19 cellular contexts compared by ENCODE assay signal in genomic region chr13:105220063-105220462, GRCh38.
"Had no signal": no experiment of that assay in that cellular context is flagged by ENCODE, and none has a peak within 500 bp of the region (broad histone marks: within the 10 kb centered on the region; RNA-seq: fewer than 3 reads in every experiment).

No MANE protein-coding gene starts in this region.

- H3K4me3 ChIP-seq: pancreas, spleen, testis, upper lobe of left lung had no signal

- H3K4me1 Mint-ChIP-seq: activated B cell treated with CpG ODN at 0.5 μM for 24 hours; activated CD4-positive, alpha-beta memory T cell treated with anti-CD3 and anti-CD28 coated beads, Interleukin-2, amount 10 ng/mL, durations not matched to agents 7 days and 5 days; endodermal cell; naive thymus-derived CD4-positive, alpha-beta T cell; stimulated activated memory B cell treated with anti-CD40 and anti-IgM and Interleukin-4, amounts not matched to agents 10 μg/mL and 1 μg/mL and 100 μg/mL, for 72 hours had no signal

- H3K27ac ChIP-seq: epithelial cell of prostate, pancreas, spleen, testis, upper lobe of left lung had no signal

- H3K27me3 ChIP-seq: pancreas, spleen, testis, upper lobe of left lung had no signal

- ATAC-seq: naive thymus-derived CD4-positive, alpha-beta T cell; pancreas; sciatic nerve; stimulated activated memory B cell treated with anti-CD40 and anti-IgM and Interleukin-4, amounts not matched to agents 10 μg/mL and 1 μg/mL and 100 μg/mL, for 72 hours had no signal

- H3K9me3 ChIP-seq: pancreas, SK-N-SH, spleen, testis, upper lobe of left lung had no signal

- H3K4me2 ChIP-seq: SK-N-SH had no signal

- H3K9me3 Mint-ChIP-seq: activated B cell treated with CpG ODN at 0.5 μM for 24 hours; activated CD4-positive, alpha-beta memory T cell treated with anti-CD3 and anti-CD28 coated beads, Interleukin-2, amount 10 ng/mL, durations not matched to agents 7 days and 5 days; activated T-cell treated with anti-CD3 and anti-CD28 coated beads, Interleukin-2, amount 50 U/mL, for 24 hours; stimulated activated memory B cell treated with anti-CD40 and anti-IgM and Interleukin-4, amounts not matched to agents 10 μg/mL and 1 μg/mL and 100 μg/mL, for 72 hours had no signal

- DNase-seq: activated B cell treated with CpG ODN at 0.5 μM for 24 hours; activated CD4-positive, alpha-beta memory T cell treated with anti-CD3 and anti-CD28 coated beads, Interleukin-2, amount 10 ng/mL, durations not matched to agents 7 days and 5 days; activated CD4-positive, alpha-beta T cell treated with anti-CD3 and anti-CD28 coated beads for 48 hours; activated naive CD4-positive, alpha-beta T cell treated with anti-CD3 and anti-CD28 coated beads, Interleukin-2, amount 50 U/mL, for 16 hours; activated T-cell treated with anti-CD3 and anti-CD28 coated beads, Interleukin-2, amount 50 U/mL, for 24 hours; endodermal cell; mesenchymal stem cell; naive thymus-derived CD4-positive, alpha-beta T cell; pancreas; SK-N-SH; spleen; stimulated activated CD4-positive, alpha-beta T cell treated with anti-CD3 and anti-CD28 coated beads, Interleukin-4, amount 100 ng/mL, for 4 hours; T-helper 1 cell; T-helper 9 cell; testis; upper lobe of left lung had no signal

- H3K27me3 Mint-ChIP-seq: activated B cell treated with CpG ODN at 0.5 μM for 24 hours; activated CD4-positive, alpha-beta memory T cell treated with anti-CD3 and anti-CD28 coated beads, Interleukin-2, amount 10 ng/mL, durations not matched to agents 7 days and 5 days; stimulated activated memory B cell treated with anti-CD40 and anti-IgM and Interleukin-4, amounts not matched to agents 10 μg/mL and 1 μg/mL and 100 μg/mL, for 72 hours had no signal

- H3K4me3 Mint-ChIP-seq: activated B cell treated with CpG ODN at 0.5 μM for 24 hours; activated CD4-positive, alpha-beta memory T cell treated with anti-CD3 and anti-CD28 coated beads, Interleukin-2, amount 10 ng/mL, durations not matched to agents 7 days and 5 days; activated T-cell treated with anti-CD3 and anti-CD28 coated beads, Interleukin-2, amount 50 U/mL, for 24 hours; endodermal cell; naive thymus-derived CD4-positive, alpha-beta T cell; stimulated activated memory B cell treated with anti-CD40 and anti-IgM and Interleukin-4, amounts not matched to agents 10 μg/mL and 1 μg/mL and 100 μg/mL, for 72 hours had no signal

- H3K36me3 ChIP-seq: pancreas, spleen, upper lobe of left lung had no signal

- H3K4me1 ChIP-seq: pancreas, spleen, testis, upper lobe of left lung had no signal

- H3K27ac Mint-ChIP-seq: activated B cell treated with CpG ODN at 0.5 μM for 24 hours; activated CD4-positive, alpha-beta memory T cell treated with anti-CD3 and anti-CD28 coated beads, Interleukin-2, amount 10 ng/mL, durations not matched to agents 7 days and 5 days; activated T-cell treated with anti-CD3 and anti-CD28 coated beads, Interleukin-2, amount 50 U/mL, for 24 hours; endodermal cell; naive thymus-derived CD4-positive, alpha-beta T cell; stimulated activated memory B cell treated with anti-CD40 and anti-IgM and Interleukin-4, amounts not matched to agents 10 μg/mL and 1 μg/mL and 100 μg/mL, for 72 hours had no signal

- H3K36me3 Mint-ChIP-seq: naive thymus-derived CD4-positive, alpha-beta T cell; stimulated activated memory B cell treated with anti-CD40 and anti-IgM and Interleukin-4, amounts not matched to agents 10 μg/mL and 1 μg/mL and 100 μg/mL, for 72 hours had no signal
